28 cellular contexts compared by ENCODE assay signal in genomic region chr17:12421077-12421476, GRCh38.
"Had no signal": no experiment of that assay in that cellular context is flagged by ENCODE, and none has a peak within 500 bp of the region (broad histone marks: within the 10 kb centered on the region; RNA-seq: fewer than 3 reads in every experiment).

No MANE protein-coding gene starts in this region.

- H3K4me1 ChIP-seq: adrenal gland, body of pancreas, colonic mucosa, gastrocnemius medialis, suprapubic skin, tibial nerve, uterus had no signal

- H3K27ac ChIP-seq: adrenal gland, body of pancreas, colonic mucosa, epithelial cell of prostate, gastrocnemius medialis, neural progenitor cell, suprapubic skin, tibial nerve had no signal

- H3K9ac ChIP-seq: neural progenitor cell had no signal

- ATAC-seq: activated CD4-positive, CD25-positive, alpha-beta regulatory T cell treated with anti-CD3 and anti-CD28 coated beads, Interleukin-2, amount 50 U/mL, for 24 hours; body of pancreas; gastrocnemius medialis; left cardiac atrium; naive thymus-derived CD4-positive, alpha-beta T cell; stimulated activated effector memory CD8-positive, alpha-beta T cell treated with anti-CD3 and anti-CD28 coated beads, Interleukin-12 subunit alpha, Interleukin-12 subunit beta, amount 100 ng/mL, for 72 hours; stimulated activated naive CD8-positive, alpha-beta T cell treated with anti-CD3 and anti-CD28 coated beads, Interleukin-15, amount 100 ng/mL, for 72 hours had no signal

- H3K27me3 ChIP-seq: adrenal gland, body of pancreas, colonic mucosa, gastrocnemius medialis, neural progenitor cell, suprapubic skin, tibial nerve, uterus had no signal

- H3K4me3 ChIP-seq: adrenal gland, body of pancreas, colonic mucosa, gastrocnemius medialis, neural progenitor cell, suprapubic skin, tibial nerve, uterus had no signal

- H3K36me3 ChIP-seq: adrenal gland, colonic mucosa, gastrocnemius medialis, neural progenitor cell, suprapubic skin, tibial nerve, uterus had no signal

- H3K9me3 ChIP-seq: adrenal gland, colonic mucosa, gastrocnemius medialis, uterus had no signal

- DNase-seq: activated CD4-positive, alpha-beta T cell treated with anti-CD3 and anti-CD28 coated beads for 48 hours; activated CD4-positive, alpha-beta T cell treated with anti-CD3 and anti-CD28 coated beads, Interleukin-2, amount 50 U/mL, for 48 hours; activated CD8-positive, alpha-beta memory T cell treated with anti-CD3 and anti-CD28 coated beads, Interleukin-2, amount 50 U/mL, for 4 hours; activated effector memory CD4-positive, alpha-beta T cell treated with anti-CD3 and anti-CD28 coated beads, Interleukin-2, amount 50 U/mL, for 16 hours; activated naive CD4-positive, alpha-beta T cell treated with anti-CD3 and anti-CD28 coated beads for 36 hours; activated naive CD8-positive, alpha-beta T cell treated with anti-CD3 and anti-CD28 coated beads for 36 hours; activated T-cell treated with anti-CD3 and anti-CD28 coated beads, Interleukin-2, amount 50 U/mL, for 1 hour; adrenal gland; aorta; body of pancreas; cerebellar nuclear complex; colonic mucosa; effector CD8-positive, alpha-beta T cell; gastrocnemius medialis; hippocampal formation; left cardiac atrium; mammary epithelial cell; naive thymus-derived CD4-positive, alpha-beta T cell; stimulated activated CD4-positive, alpha-beta T cell treated with anti-CD3 and anti-CD28 coated beads, Interleukin-4, amount 100 ng/mL, for 1 hour; stimulated activated naive CD8-positive, alpha-beta T cell treated with anti-CD3 and anti-CD28 coated beads, Interleukin-15, amount 100 ng/mL, for 72 hours; T-helper 1 cell; uterus had no signal
